In the genomic region with DNA sequence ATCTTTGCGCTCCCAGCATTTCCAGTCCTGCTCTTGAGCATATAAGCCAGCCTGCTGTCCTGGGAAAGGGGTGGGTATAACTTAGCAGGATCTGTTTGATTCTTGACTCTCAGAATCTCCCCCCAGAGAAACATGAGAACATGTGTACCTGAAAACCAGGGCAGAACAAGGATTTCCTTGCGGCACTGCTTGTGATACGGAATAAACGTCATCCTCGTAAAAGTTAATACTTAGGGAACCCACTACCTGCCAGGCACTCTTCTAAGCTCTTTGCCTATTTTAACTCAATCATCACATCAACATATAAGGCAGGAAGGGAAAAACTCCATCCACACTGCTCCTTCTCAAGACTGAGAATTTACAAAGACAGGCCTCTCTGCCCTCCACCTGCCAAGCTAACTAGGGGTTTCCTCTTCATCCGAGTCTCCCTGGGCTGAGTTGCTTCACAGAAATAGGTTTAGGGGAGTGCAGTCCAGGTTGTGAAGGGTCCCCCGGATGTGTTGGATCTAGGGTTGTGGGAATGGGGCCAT, we compare ENCODE assay signal across 9 cellular contexts. TPM values are rescaled to one million over a fixed set of nuclear protein-coding genes. Genes with fewer than 3 reads are reported as not detected.
DNase-seq lines count a peak whose midpoint lies in the region; ATAC-seq and TF ChIP-seq lines count a peak whose summit lies in the region.
"Had no signal": no experiment of that assay in that cellular context is flagged by ENCODE, and none has a peak within 500 bp of the region (broad histone marks: within the 10 kb centered on the region; RNA-seq: fewer than 3 reads in every experiment).

No MANE protein-coding gene starts in this region.

- CTCF ChIA-PET in SK-N-SH (lab: Yijun Ruan, JAX): no interaction called here

- peak overlapping the region; percentile 90 for H3K4me3 Mint-ChIP-seq in activated T-helper 17 cell treated with anti-CD3 and anti-CD28 coated beads, Interleukin-2, amount 50 U/mL, for 72 hours
- H3K4me3 Mint-ChIP-seq in stimulated activated naive CD8-positive, alpha-beta T cell treated with anti-CD3 and anti-CD28 coated beads, Interleukin-15, amount 100 ng/mL, for 72 hours: peak overlapping the region; percentile 91 to 96

- peaks cover 7% of the 10 kb centered on the region for H3F3A ChIP-seq in SK-N-SH (replicated peaks; ENCODE audit: insufficient read depth)

- ATAC-seq in SK-N-SH treated with all-trans-retinoic acid at 6 μM for 48 hours (no peak), HG02840 (IDR thresholded peaks at IDR 0.05; ENCODE audit: low FRiP score, unreplicated experiment) (no peak)
- ATAC-seq in activated T-helper 17 cell treated with anti-CD3 and anti-CD28 coated beads, Interleukin-2, amount 50 U/mL, for 72 hours (replicated peaks): no peak
- no peak for ATAC-seq in stimulated activated naive CD8-positive, alpha-beta T cell treated with anti-CD3 and anti-CD28 coated beads, Interleukin-15, amount 100 ng/mL, for 72 hours

- POLR2A ChIA-PET in SK-N-SH (lab: Yijun Ruan, JAX): interaction anchor here (1.2 kb wide), 2 partner anchors 25 to 55 kb away, joined by 3 read pairs; a partner anchor contains a TSS

- H3K4me3 ChIP-seq in SK-N-SH (ENCODE audit: low read depth in 2 of 2, low read length in 1 of 2) (peak overlapping the region; percentile 64 to 78), iPS-15b (ENCODE audit: low read depth, low read length) (peak overlapping the region; percentile 74)

- H3K9me3 ChIP-seq in SK-N-SH: no peaks in the 10 kb centered on the region
- H3K9me3 ChIP-seq in iPS-15b (ENCODE audit: control insufficient read depth, insufficient read depth, low read length): no peaks in the 10 kb centered on the region
- H3K9me3 ChIP-seq: thyroid gland had no signal

- peak overlapping the region; percentile 55 to 84; a peak in 3 of 4 replicates for H3K27ac ChIP-seq in SK-N-SH (ENCODE audit: low read depth in 2 of 2, low read length in 1 of 2)

- 69% methylated on average over 7 of the region's 7 CpGs for WGBS in SK-N-SH (ENCODE audit: low lambda C conversion rate)

- peak overlapping the region; percentile 96 for H3K27ac Mint-ChIP-seq in activated T-helper 17 cell treated with anti-CD3 and anti-CD28 coated beads, Interleukin-2, amount 50 U/mL, for 72 hours
- peak overlapping the region; percentile 91 to 96 for H3K27ac Mint-ChIP-seq in stimulated activated naive CD8-positive, alpha-beta T cell treated with anti-CD3 and anti-CD28 coated beads, Interleukin-15, amount 100 ng/mL, for 72 hours

- peaks cover 10% of the 10 kb centered on the region for H3K4me1 Mint-ChIP-seq in activated T-helper 17 cell treated with anti-CD3 and anti-CD28 coated beads, Interleukin-2, amount 50 U/mL, for 72 hours
- H3K4me1 Mint-ChIP-seq in stimulated activated naive CD8-positive, alpha-beta T cell treated with anti-CD3 and anti-CD28 coated beads, Interleukin-15, amount 100 ng/mL, for 72 hours: peaks cover 45% of the 10 kb centered on the region

- no peaks in the 10 kb centered on the region for H4K20me1 ChIP-seq in SK-N-SH (ENCODE audit: insufficient read depth)

- peak overlapping the region; percentile 88 for H3K4me2 ChIP-seq in SK-N-SH

- H3K27me3 Mint-ChIP-seq in activated T-helper 17 cell treated with anti-CD3 and anti-CD28 coated beads, Interleukin-2, amount 50 U/mL, for 72 hours: no peaks in the 10 kb centered on the region
- H3K27me3 Mint-ChIP-seq in stimulated activated naive CD8-positive, alpha-beta T cell treated with anti-CD3 and anti-CD28 coated beads, Interleukin-15, amount 100 ng/mL, for 72 hours: no peaks in the 10 kb centered on the region

- H3K27me3 ChIP-seq in SK-N-SH (ENCODE audit: insufficient read depth): no peaks in the 10 kb centered on the region
- no peaks in the 10 kb centered on the region for H3K27me3 ChIP-seq in iPS-15b (ENCODE audit: control insufficient read depth, insufficient read depth, low read length)
- H3K27me3 ChIP-seq: thyroid gland had no signal

- H3K9ac ChIP-seq in SK-N-SH: peak overlapping the region; percentile 96
- peak overlapping the region; percentile 26 for H3K9ac ChIP-seq in iPS-15b (ENCODE audit: low read depth, low read length)

- TF ChIP-seq EP300 in SK-N-SH (IDR thresholded peaks at IDR 0.05; ENCODE audit: borderline replicate concordance in 1 of 2, low read depth in 1 of 2, low read length in 1 of 2): no peak

- no peak for DNase-seq in SK-N-SH
- DNase-seq in stimulated activated naive CD8-positive, alpha-beta T cell treated with anti-CD3 and anti-CD28 coated beads, Interleukin-15, amount 100 ng/mL, for 72 hours: no peak
- no peak for DNase-seq in SW480 (ENCODE audit: low spot score)
- DNase-seq in anterior cingulate cortex (lab: John Stamatoyannopoulos, UW): no peak

- no peaks in the 10 kb centered on the region for H3K9me2 ChIP-seq in SK-N-SH

- H3K36me3 ChIP-seq in SK-N-SH (replicated peaks in 1 of 2; ENCODE audit: control insufficient read depth in 1 of 2, insufficient read depth in 2 of 2, low read length in 1 of 2): no peaks in the 10 kb centered on the region
- peaks cover 3% of the 10 kb centered on the region for H3K36me3 ChIP-seq in iPS-15b (ENCODE audit: control insufficient read depth, insufficient read depth, low read length)
- H3K36me3 ChIP-seq: thyroid gland had no signal

- peak overlapping the region; percentile 86 for H2AFZ ChIP-seq in SK-N-SH (ENCODE audit: low read depth)

- peaks cover 9 to 14% of the 10 kb centered on the region in 2 experiments; a peak in 2 of 4 replicates for H3K4me1 ChIP-seq in SK-N-SH (ENCODE audit: control insufficient read depth in 1 of 2, insufficient read depth in 2 of 2, low read depth in 1 of 2, low read length in 1 of 2)
- H3K4me1 ChIP-seq in iPS-15b (ENCODE audit: control insufficient read depth, insufficient read depth, low read length): no peaks in the 10 kb centered on the region

- peaks cover 22% of the 10 kb centered on the region; the same call in 1 of the 2 replicates for H3K79me2 ChIP-seq in SK-N-SH (ENCODE audit: insufficient read depth)

- TF ChIP-seq CTCF in SK-N-SH (IDR thresholded peaks at IDR 0.05): no peak

- no peak for TF ChIP-seq RAD21 in SK-N-SH (IDR thresholded peaks at IDR 0.05; ENCODE audit: low read length)

- H3K9me3 Mint-ChIP-seq in activated T-helper 17 cell treated with anti-CD3 and anti-CD28 coated beads, Interleukin-2, amount 50 U/mL, for 72 hours: no peaks in the 10 kb centered on the region
- no peaks in the 10 kb centered on the region for H3K9me3 Mint-ChIP-seq in stimulated activated naive CD8-positive, alpha-beta T cell treated with anti-CD3 and anti-CD28 coated beads, Interleukin-15, amount 100 ng/mL, for 72 hours

- H3K36me3 Mint-ChIP-seq in activated T-helper 17 cell treated with anti-CD3 and anti-CD28 coated beads, Interleukin-2, amount 50 U/mL, for 72 hours (ENCODE audit: low read depth): peaks cover 37% of the 10 kb centered on the region

TF ChIP-seq in SK-N-SH, 30 proteins besides CTCF, POLR2A, EP300 and RAD21:
- TF ChIP-seq RFX5 (IDR thresholded peaks at IDR 0.05; ENCODE audit: low read length) (no peak), TCF12 (IDR thresholded peaks at IDR 0.05) (no peak), JUND (IDR thresholded peaks at IDR 0.05) (no peak), GATA2 (CRISPR knock-in tag; IDR thresholded peaks at IDR 0.05) (no peak), YY1 (IDR thresholded peaks at IDR 0.05; ENCODE audit: low read depth) (no peak), EZH2phosphoT487 (IDR thresholded peaks at IDR 0.05; ENCODE audit: borderline replicate concordance, low read depth) (no peak), NFIC (IDR thresholded peaks at IDR 0.05; ENCODE audit: borderline replicate concordance) (no peak), TEAD4 (IDR thresholded peaks at IDR 0.05; ENCODE audit: borderline replicate concordance, insufficient read depth) (no peak), SMC3 (IDR thresholded peaks at IDR 0.05; ENCODE audit: low read depth, low read length) (no peak)

TF ChIP-seq in SK-N-SH treated with all-trans-retinoic acid at 6 μM for 48 hours, 23 proteins besides CTCF, POLR2A, EP300 and RAD21:
- TF ChIP-seq ISL1 (CRISPR knock-in tag; IDR thresholded peaks at IDR 0.05): no peak
- TF ChIP-seq ZFP30 (CRISPR knock-in tag; IDR thresholded peaks at IDR 0.05): no peak

RNA-seq across cellular contexts. Expression of a gene that starts 1.1 kb away (rescaled TPM):
- 14.5 and 14.7 TPM in 2 replicates for polyA plus RNA-seq in SK-N-SH (2012; rRNA removed)
- polyA plus RNA-seq in SK-N-SH (2012; cell fraction: cytosol; rRNA removed): 7.2 and 10.5 TPM in 2 replicates
- 41.9 and 44.2 TPM in 2 replicates for polyA plus RNA-seq in SK-N-SH (2012; cell fraction: nucleus; rRNA removed)
- total RNA-seq in activated T-helper 17 cell treated with anti-CD3 and anti-CD28 coated beads, Interleukin-2, amount 50 U/mL, for 72 hours: 10 to 100 TPM; 18.8 to 26.3 TPM

RNA-seq across cellular contexts. Expression of a gene that starts 23.7 kb away (rescaled TPM):
- 0.48 and 0.68 TPM in 2 replicates for polyA plus RNA-seq in SK-N-SH (2012; rRNA removed)
- 0.67 and 1.5 TPM in 2 replicates for polyA plus RNA-seq in SK-N-SH (2012; cell fraction: cytosol; rRNA removed)
- 1.0 and 1.6 TPM in 2 replicates for polyA plus RNA-seq in SK-N-SH (2012; cell fraction: nucleus; rRNA removed)
- under 1 TPM in 1 of 2 donors, not detected in 1; 0.45 TPM for total RNA-seq in activated T-helper 17 cell treated with anti-CD3 and anti-CD28 coated beads, Interleukin-2, amount 50 U/mL, for 72 hours
- total RNA-seq: thyroid gland had no signal

RNA-seq across cellular contexts. Expression of a gene that starts 24.4 kb away (rescaled TPM):
- polyA plus RNA-seq in SK-N-SH (2012; rRNA removed): 35.6 and 43.8 TPM in 2 replicates
- polyA plus RNA-seq in SK-N-SH (2012; cell fraction: cytosol; rRNA removed): 20.7 and 27.9 TPM in 2 replicates
- polyA plus RNA-seq in SK-N-SH (2012; cell fraction: nucleus; rRNA removed): 72.2 and 94.5 TPM in 2 replicates
- total RNA-seq in activated T-helper 17 cell treated with anti-CD3 and anti-CD28 coated beads, Interleukin-2, amount 50 U/mL, for 72 hours: 10 to 100 TPM; 44.2 to 53.3 TPM

RNA-seq across cellular contexts. Expression of a gene that starts 34.1 kb away (rescaled TPM):
- 4.6 and 6.6 TPM in 2 replicates for polyA plus RNA-seq in SK-N-SH (2012; rRNA removed)
- 5.3 and 5.7 TPM in 2 replicates for polyA plus RNA-seq in SK-N-SH (2012; cell fraction: cytosol; rRNA removed)
- polyA plus RNA-seq in SK-N-SH (2012; cell fraction: nucleus; rRNA removed): 5.1 and 5.9 TPM in 2 replicates
- not detected for total RNA-seq in activated T-helper 17 cell treated with anti-CD3 and anti-CD28 coated beads, Interleukin-2, amount 50 U/mL, for 72 hours

RNA-seq across cellular contexts. Expression of a gene that starts 54.5 kb away (rescaled TPM):
- 139 and 157 TPM in 2 replicates for polyA plus RNA-seq in SK-N-SH (2012; rRNA removed)
- polyA plus RNA-seq in SK-N-SH (2012; cell fraction: cytosol; rRNA removed): 66.9 and 93.0 TPM in 2 replicates
- polyA plus RNA-seq in SK-N-SH (2012; cell fraction: nucleus; rRNA removed): 43.6 and 56.5 TPM in 2 replicates
- total RNA-seq in activated T-helper 17 cell treated with anti-CD3 and anti-CD28 coated beads, Interleukin-2, amount 50 U/mL, for 72 hours: 10 to 100 TPM; 48.0 to 66.5 TPM
